ENCODE assay signal across 29 cellular contexts in genomic region chr3:129562803-129563202, GRCh38. TPM values are rescaled to one million over a fixed set of nuclear protein-coding genes. Genes with fewer than 3 reads are reported as not detected.
"Had no signal": no experiment of that assay in that cellular context is flagged by ENCODE, and none has a peak within 500 bp of the region (broad histone marks: within the 10 kb centered on the region; RNA-seq: fewer than 3 reads in every experiment).

No MANE protein-coding gene starts in this region.

- DNase-seq: effector CD4-positive, alpha-beta T cell; foreskin melanocyte; head of caudate nucleus; hippocampal formation; left colon; mammary epithelial cell; natural killer cell; nucleus accumbens; retina; small intestine; stimulated activated CD4-positive, alpha-beta T cell treated with anti-CD3 and anti-CD28 coated beads, Interleukin-12 subunit alpha, Interleukin-12 subunit beta, amount 100 ng/mL, for 4 hours; stimulated activated naive CD4-positive, alpha-beta T cell; stomach; substantia nigra; trophoblast cell had no signal

- H3K27ac ChIP-seq: pancreas had no signal

- H3K4me3 ChIP-seq: coronary artery, pancreas, stomach, thoracic aorta had no signal

- FAIRE-seq: pancreas, small intestine, urothelium cell line had no signal

- ATAC-seq: left colon, natural killer cell, pancreas had no signal

- H3K4me1 ChIP-seq: pancreas had no signal

- H3K9me3 ChIP-seq: pancreas, stomach, thoracic aorta had no signal

- H3K36me3 ChIP-seq: pancreas had no signal

- H3K27me3 ChIP-seq: pancreas, stomach had no signal

RNA-seq across cellular contexts. Expression of gene H1-8, which starts 19.8 kb away (rescaled TPM):
- total RNA-seq: chondrocyte, dermis microvascular lymphatic vessel endothelial cell, kidney epithelial cell, left colon, lower leg skin, mammary epithelial cell, mesothelial cell of epicardium, mucosa of gallbladder, myocyte, natural killer cell, neural crest cell, pancreas, progenitor cell of endocrine pancreas, stomach, thoracic aorta had no signal
- polyA plus RNA-seq: esophagus, mammary epithelial cell, pancreas, small intestine, stomach had no signal

RNA-seq across cellular contexts. Expression of gene RHO, which starts 34.4 kb away (rescaled TPM):
- total RNA-seq: chondrocyte, dermis microvascular lymphatic vessel endothelial cell, kidney epithelial cell, left colon, lower leg skin, mammary epithelial cell, mucosa of gallbladder, myocyte, natural killer cell, neural crest cell, pancreas, stomach, thoracic aorta had no signal
- polyA plus RNA-seq: esophagus, mammary epithelial cell, small intestine, stomach had no signal
